17 cellular contexts compared by ENCODE assay signal in the genomic region with DNA sequence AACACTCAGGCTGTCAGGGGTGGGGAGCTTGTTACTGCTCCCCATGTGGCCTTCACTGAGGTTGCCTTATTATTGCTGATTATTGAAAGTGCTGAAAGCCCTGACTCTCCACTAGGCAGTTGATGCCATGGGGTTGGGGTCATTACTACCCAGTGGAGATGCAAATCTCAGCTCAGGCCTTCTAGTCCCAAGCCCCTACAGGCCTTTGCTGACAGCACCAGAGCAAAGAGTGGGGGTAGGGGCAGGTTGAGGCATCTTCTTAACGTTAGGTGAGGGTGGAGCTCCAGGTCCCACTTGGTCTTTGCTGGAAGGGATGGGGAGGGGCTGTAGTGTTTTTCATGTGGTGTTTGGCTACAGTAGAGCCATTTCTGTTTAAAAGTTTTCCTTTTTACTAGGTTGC.
DNase-seq lines count a peak whose midpoint lies in the region; ATAC-seq and TF ChIP-seq lines count a peak whose summit lies in the region.
"Had no signal": no experiment of that assay in that cellular context is flagged by ENCODE, and none has a peak within 500 bp of the region (broad histone marks: within the 10 kb centered on the region; RNA-seq: fewer than 3 reads in every experiment).

No MANE protein-coding gene starts in this region.

- peaks cover 94% of the 10 kb centered on the region for H3K4me1 ChIP-seq in CD8-positive, alpha-beta T cell (ENCODE audit: insufficient read depth, low read length)
- H3K4me1 ChIP-seq in A673 (ENCODE audit: insufficient read depth, low read length, poor library complexity, severe bottlenecking): no peaks in the 10 kb centered on the region
- H3K4me1 ChIP-seq: Caco-2 had no signal

- TF ChIP-seq CTCF in CD8-positive, alpha-beta T cell (IDR thresholded peaks at IDR 0.05): no peak
- no peak for TF ChIP-seq CTCF in activated CD8-positive, alpha-beta T cell treated with anti-CD3 and anti-CD28 coated beads for 36 hours (IDR thresholded peaks at IDR 0.05)
- TF ChIP-seq CTCF in lower leg skin (IDR thresholded peaks at IDR 0.05) (no peak), A673 (conservative IDR thresholded peaks at IDR 0.05; ENCODE audit: low read depth, low read length) (no peak)

- H3K4me1 Mint-ChIP-seq in activated T-cell treated with anti-CD3 and anti-CD28 coated beads, Interleukin-2, amount 50 U/mL, for 72 hours (ENCODE audit: low read depth): peaks cover 76% of the 10 kb centered on the region
- peaks cover 92% of the 10 kb centered on the region for H3K4me1 Mint-ChIP-seq in CD8-positive, alpha-beta T cell (ENCODE audit: low read depth)
- peaks cover 82% of the 10 kb centered on the region for H3K4me1 Mint-ChIP-seq in activated CD8-positive, alpha-beta T cell treated with anti-CD3 and anti-CD28 coated beads for 36 hours (ENCODE audit: low read depth)

- no peak overlapping the region for H3K4me3 Mint-ChIP-seq in activated T-cell treated with anti-CD3 and anti-CD28 coated beads, Interleukin-2, amount 50 U/mL, for 72 hours
- no peak overlapping the region for H3K4me3 Mint-ChIP-seq in CD8-positive, alpha-beta T cell
- no peak overlapping the region for H3K4me3 Mint-ChIP-seq in activated CD8-positive, alpha-beta T cell treated with anti-CD3 and anti-CD28 coated beads for 36 hours

- POLR2A ChIA-PET in CD8-positive, alpha-beta T cell (lab: Charles Lee): interaction anchor here (1.4 kb wide), 1 partner anchor 344 kb away, joined by 3 read pairs; no protein-coding TSS in a partner anchor
- POLR2A ChIA-PET in activated CD8-positive, alpha-beta T cell treated with anti-CD3 and anti-CD28 coated beads for 36 hours (lab: Charles Lee): interaction anchor here (0.7 to 1.3 kb wide), 2 partner anchors 25 to 103 kb away, joined by 3 read pairs; no protein-coding TSS in a partner anchor
- POLR2A ChIA-PET in A673 (lab: Charles Lee; ENCODE audit: low non-redundant PET): interaction anchor here (0.5 kb wide), 1 partner anchor 12 kb away, joined by 3 read pairs; no protein-coding TSS in a partner anchor

- ATAC-seq in activated T-cell treated with anti-CD3 and anti-CD28 coated beads, Interleukin-2, amount 50 U/mL, for 72 hours (replicated peaks in 1 of 2): no peak
- no peak for ATAC-seq in CD8-positive, alpha-beta T cell
- no peak for ATAC-seq in activated CD8-positive, alpha-beta T cell treated with anti-CD3 and anti-CD28 coated beads for 36 hours
- ATAC-seq in HG03045 (IDR thresholded peaks at IDR 0.05; ENCODE audit: unreplicated experiment): no peak

- peak overlapping the region; percentile 89 for H3K27ac Mint-ChIP-seq in activated T-cell treated with anti-CD3 and anti-CD28 coated beads, Interleukin-2, amount 50 U/mL, for 72 hours
- H3K27ac Mint-ChIP-seq in CD8-positive, alpha-beta T cell: peak overlapping the region; percentile 86
- peak overlapping the region; percentile 14 for H3K27ac Mint-ChIP-seq in activated CD8-positive, alpha-beta T cell treated with anti-CD3 and anti-CD28 coated beads for 36 hours

- no peak for TF ChIP-seq POLR2A in lower leg skin (IDR thresholded peaks at IDR 0.05)

- peaks cover 5 to 19% of the 10 kb centered on the region in 2 donors for H3K36me3 Mint-ChIP-seq in activated T-cell treated with anti-CD3 and anti-CD28 coated beads, Interleukin-2, amount 50 U/mL, for 72 hours (ENCODE audit: insufficient read depth in 2 of 2)
- peaks cover 33% of the 10 kb centered on the region for H3K36me3 Mint-ChIP-seq in CD8-positive, alpha-beta T cell
- peaks cover 48% of the 10 kb centered on the region for H3K36me3 Mint-ChIP-seq in activated CD8-positive, alpha-beta T cell treated with anti-CD3 and anti-CD28 coated beads for 36 hours (ENCODE audit: low read depth)

- H3K36me3 ChIP-seq in CD8-positive, alpha-beta T cell (ENCODE audit: insufficient read depth, low read length): no peaks in the 10 kb centered on the region
- no peaks in the 10 kb centered on the region for H3K36me3 ChIP-seq in A673 (ENCODE audit: insufficient read depth, low read length, poor library complexity, severe bottlenecking)

- H3K27me3 ChIP-seq in CD8-positive, alpha-beta T cell (ENCODE audit: insufficient read depth, low read length): no peaks in the 10 kb centered on the region
- no peaks in the 10 kb centered on the region for H3K27me3 ChIP-seq in A673 (replicated peaks; ENCODE audit: insufficient read depth, low read depth, low read length, poor library complexity)
- H3K27me3 ChIP-seq: BLaER1 treated with 17β-estradiol and CSF1 and Interleukin-3, amounts not matched to agents 10 nM and 100 nM had no signal

- 60 to 80% methylated on average over 1 of the region's 1 CpG for WGBS in lower leg skin, 2 donors

- intact Hi-C loops in CD8-positive, alpha-beta T cell (cut with DNase I, micrococcal nuclease): loop anchor here (5.0 to 10.0 kb wide), 5 partner anchors 112 to 755 kb away; partner anchors contain the start of gene C2orf49 (in 2 of the 2)
- intact Hi-C loops in activated CD8-positive, alpha-beta T cell treated with anti-CD3 and anti-CD28 coated beads for 36 hours (cut with micrococcal nuclease): loop anchor here (5.0 to 10.0 kb wide), 3 partner anchors 232 to 485 kb away; no protein-coding TSS in a partner anchor
- intact Hi-C loops in lower leg skin (cut with DNase I; ENCODE audit: low total_unique reads) (no loop called here), A673 (cut with micrococcal nuclease; ENCODE audit: unreplicated experiment) (loop anchor here (10.0 kb wide), 1 partner anchor 725 kb away; no protein-coding TSS in a partner anchor)

- no peak overlapping the region for H3K4me3 ChIP-seq in CD8-positive, alpha-beta T cell (ENCODE audit: low read depth, low read length)
- H3K4me3 ChIP-seq in lower leg skin (ENCODE audit: low read depth, poor library complexity, severe bottlenecking) (no peak overlapping the region), A673 (ENCODE audit: low read depth, low read length, poor library complexity, severe bottlenecking) (no peak overlapping the region)
- H3K4me3 ChIP-seq: BLaER1 treated with 17β-estradiol and CSF1 and Interleukin-3, amounts not matched to agents 10 nM and 100 nM had no signal

- DNase-seq in activated T-cell treated with anti-CD3 and anti-CD28 coated beads, Interleukin-2, amount 50 U/mL, for 72 hours: no peak
- DNase-seq in activated T-cell treated with anti-CD3 and anti-CD28 coated beads for 4 hours (no peak), lower leg skin (ENCODE audit: low spot score in 2 of 2) (peak; percentile 3 to 46), A673 (ENCODE audit: low spot score) (no peak), NCI-H1436 (lab: John Stamatoyannopoulos, UW) (no peak)
- DNase-seq in CD8-positive, alpha-beta T cell: no peak
- DNase-seq in activated CD8-positive, alpha-beta T cell treated with anti-CD3 and anti-CD28 coated beads for 36 hours: no peak
- DNase-seq: Caco-2, DMS153, EL, NCI-H1417, NCI-H1930, NCI-H446, NCI-H69, Right ventricle myocardium superior had no signal

- H3K27ac ChIP-seq in CD8-positive, alpha-beta T cell (ENCODE audit: low read depth, low read length): no peak overlapping the region
- no peak overlapping the region for H3K27ac ChIP-seq in A673 (ENCODE audit: low read depth, low read length, poor library complexity, severe bottlenecking)
- H3K27ac ChIP-seq: BLaER1 treated with 17β-estradiol and CSF1 and Interleukin-3, amounts not matched to agents 10 nM and 100 nM had no signal

- H3K9me3 Mint-ChIP-seq in activated T-cell treated with anti-CD3 and anti-CD28 coated beads, Interleukin-2, amount 50 U/mL, for 72 hours: peaks cover 2 to 4% of the 10 kb centered on the region in 2 donors
- H3K9me3 Mint-ChIP-seq in CD8-positive, alpha-beta T cell: peaks cover 9% of the 10 kb centered on the region
- peaks cover 6% of the 10 kb centered on the region for H3K9me3 Mint-ChIP-seq in activated CD8-positive, alpha-beta T cell treated with anti-CD3 and anti-CD28 coated beads for 36 hours

- H3K9me3 ChIP-seq in CD8-positive, alpha-beta T cell (ENCODE audit: low read length): no peaks in the 10 kb centered on the region
- no peaks in the 10 kb centered on the region for H3K9me3 ChIP-seq in A673 (ENCODE audit: low read depth, low read length, poor library complexity, severe bottlenecking)
- H3K9me3 ChIP-seq: Caco-2 had no signal

- no TSS peak for BruUV-seq in A673 (replicated peaks; lab: Mats Ljungman, UMichigan)

- H3K27me3 Mint-ChIP-seq in activated T-cell treated with anti-CD3 and anti-CD28 coated beads, Interleukin-2, amount 50 U/mL, for 72 hours (ENCODE audit: low read depth): no peaks in the 10 kb centered on the region
- no peaks in the 10 kb centered on the region for H3K27me3 Mint-ChIP-seq in CD8-positive, alpha-beta T cell (ENCODE audit: low read depth)
- H3K27me3 Mint-ChIP-seq in activated CD8-positive, alpha-beta T cell treated with anti-CD3 and anti-CD28 coated beads for 36 hours: no peaks in the 10 kb centered on the region

- CTCF ChIA-PET in CD8-positive, alpha-beta T cell (lab: Charles Lee): interaction anchor here (0.6 to 1.3 kb wide), 2 partner anchors 170 to 307 kb away, joined by 3 to 5 read pairs; no protein-coding TSS in a partner anchor
- CTCF ChIA-PET in activated CD8-positive, alpha-beta T cell treated with anti-CD3 and anti-CD28 coated beads for 36 hours (lab: Charles Lee): interaction anchor here (1.1 kb wide), 1 partner anchor 31 kb away, joined by 3 read pairs; no protein-coding TSS in a partner anchor
- CTCF ChIA-PET in A673 (lab: Charles Lee): no interaction called here

Comparison
In these comparisons a context has a peak if more than half of its experiments do, and no peak if none do; other contexts are left out.
1. DNase-seq: peak in lower leg skin (2 of 2); none in activated T-cell treated with anti-CD3 and anti-CD28 coated beads, Interleukin-2, amount 50 U/mL, for 72 hours (0 of 2), activated T-cell treated with anti-CD3 and anti-CD28 coated beads for 4 hours (single experiment), CD8-positive, alpha-beta T cell (0 of 7), activated CD8-positive, alpha-beta T cell treated with anti-CD3 and anti-CD28 coated beads for 36 hours (single experiment), A673 (single experiment) and NCI-H1436 (single experiment).
2. H3K27ac Mint-ChIP-seq: peak in every context shown above with its lines; median percentile 89 in activated T-cell treated with anti-CD3 and anti-CD28 coated beads, Interleukin-2, amount 50 U/mL, for 72 hours; 86 in CD8-positive, alpha-beta T cell; 14 in activated CD8-positive, alpha-beta T cell treated with anti-CD3 and anti-CD28 coated beads for 36 hours.